In genomic region chr4:111649308-111649707, GRCh38 we compare ENCODE assay signal across 24 cellular contexts.
DNase-seq lines count a peak whose midpoint lies in the region; ATAC-seq, FAIRE-seq and TF ChIP-seq lines count a peak whose summit lies in the region.
"Had no signal": no experiment of that assay in that cellular context is flagged by ENCODE, and none has a peak within 500 bp of the region (broad histone marks: within the 10 kb centered on the region; RNA-seq: fewer than 3 reads in every experiment).

No MANE protein-coding gene starts in this region.

- no peaks in the 10 kb centered on the region for H3K27me3 Mint-ChIP-seq in endodermal cell (ENCODE audit: insufficient read depth)
- no peaks in the 10 kb centered on the region for H3K27me3 Mint-ChIP-seq in effector memory CD8-positive, alpha-beta T cell
- H3K27me3 Mint-ChIP-seq: central memory CD8-positive, alpha-beta T cell; natural killer cell treated with Interleukin-12 subunit alpha and Interleukin-12 subunit beta and Interleukin-15 and Interleukin-18, amount 100 ng/mL, for 72 hours; stimulated activated memory B cell treated with anti-CD40 and anti-IgM and Interleukin-4, amounts not matched to agents 10 μg/mL and 1 μg/mL and 100 μg/mL, for 72 hours had no signal

- peaks cover 42% of the 10 kb centered on the region for H3K4me1 Mint-ChIP-seq in endodermal cell
- no peaks in the 10 kb centered on the region for H3K4me1 Mint-ChIP-seq in effector memory CD8-positive, alpha-beta T cell (ENCODE audit: low read depth in 2 of 2)
- H3K4me1 Mint-ChIP-seq: central memory CD8-positive, alpha-beta T cell had no signal

- H3K9ac ChIP-seq in endodermal cell (ENCODE audit: extremely low read depth, low read length, poor library complexity, severe bottlenecking), result no peak overlapping the region
- H3K9ac ChIP-seq: parathyroid adenoma had no signal

- H3K4me3 ChIP-seq in endodermal cell (ENCODE audit: low read length) (no peak overlapping the region), testis (no peak overlapping the region)
- H3K4me3 ChIP-seq: Peyer's patch, sigmoid colon, thyroid gland had no signal

- intact Hi-C loops in testis (cut with DNase I; ENCODE audit: low total_unique reads), result no loop called here

- H3K9me3 Mint-ChIP-seq in endodermal cell, result no peaks in the 10 kb centered on the region
- H3K9me3 Mint-ChIP-seq in effector memory CD8-positive, alpha-beta T cell, result peaks cover 0 to 5% of the 10 kb centered on the region in 2 donors
- H3K9me3 Mint-ChIP-seq: natural killer cell treated with Interleukin-12 subunit alpha and Interleukin-12 subunit beta and Interleukin-15 and Interleukin-18, amount 100 ng/mL, for 72 hours; stimulated activated memory B cell treated with anti-CD40 and anti-IgM and Interleukin-4, amounts not matched to agents 10 μg/mL and 1 μg/mL and 100 μg/mL, for 72 hours; T-helper 2 cell treated with Interferon-gamma antibody and Interleukin-4, amounts not matched to agents 5 μg/mL and 100 μg/mL, for 36 hours had no signal

- ATAC-seq in GM18858 (IDR thresholded peaks at IDR 0.05; ENCODE audit: unreplicated experiment), result peak; percentile 43
- ATAC-seq in GM19463 (IDR thresholded peaks at IDR 0.05; ENCODE audit: unreplicated experiment), result peak; percentile 75
- ATAC-seq in HG03378 (IDR thresholded peaks at IDR 0.05; ENCODE audit: unreplicated experiment), result peak; percentile 59
- no peak for ATAC-seq in effector memory CD8-positive, alpha-beta T cell (replicated peaks)
- ATAC-seq: CD8-positive, alpha-beta T cell; esophagus mucosa; HCT116; natural killer cell treated with Interleukin-12 subunit alpha and Interleukin-12 subunit beta and Interleukin-15 and Interleukin-18, amount 100 ng/mL, for 72 hours; stimulated activated memory B cell treated with anti-CD40 and anti-IgM and Interleukin-4, amounts not matched to agents 10 μg/mL and 1 μg/mL and 100 μg/mL, for 72 hours had no signal

- TF ChIP-seq CTCF in endodermal cell (conservative IDR thresholded peaks at IDR 0.05) (peak; percentile 40), testis (IDR thresholded peaks at IDR 0.05) (no peak)

- H3K27ac Mint-ChIP-seq in endodermal cell, result peak overlapping the region; percentile 64
- no peak overlapping the region for H3K27ac Mint-ChIP-seq in effector memory CD8-positive, alpha-beta T cell
- H3K27ac Mint-ChIP-seq: CD8-positive, alpha-beta T cell; natural killer cell treated with Interleukin-12 subunit alpha and Interleukin-12 subunit beta and Interleukin-15 and Interleukin-18, amount 100 ng/mL, for 72 hours; stimulated activated memory B cell treated with anti-CD40 and anti-IgM and Interleukin-4, amounts not matched to agents 10 μg/mL and 1 μg/mL and 100 μg/mL, for 72 hours; T-helper 2 cell treated with Interferon-gamma antibody and Interleukin-4, amounts not matched to agents 5 μg/mL and 100 μg/mL, for 36 hours had no signal

- H3K27me3 ChIP-seq in endodermal cell (ENCODE audit: control insufficient read depth, insufficient read depth, low read length, poor library complexity, severe bottlenecking), result no peaks in the 10 kb centered on the region
- no peaks in the 10 kb centered on the region for H3K27me3 ChIP-seq in testis
- H3K27me3 ChIP-seq: Peyer's patch, sigmoid colon, thyroid gland had no signal

- H3K4me3 Mint-ChIP-seq in endodermal cell, result no peak overlapping the region
- H3K4me3 Mint-ChIP-seq in effector memory CD8-positive, alpha-beta T cell, result no peak overlapping the region
- H3K4me3 Mint-ChIP-seq: CD8-positive, alpha-beta T cell; central memory CD8-positive, alpha-beta T cell; natural killer cell treated with Interleukin-12 subunit alpha and Interleukin-12 subunit beta and Interleukin-15 and Interleukin-18, amount 100 ng/mL, for 72 hours; stimulated activated memory B cell treated with anti-CD40 and anti-IgM and Interleukin-4, amounts not matched to agents 10 μg/mL and 1 μg/mL and 100 μg/mL, for 72 hours; T-helper 2 cell treated with Interferon-gamma antibody and Interleukin-4, amounts not matched to agents 5 μg/mL and 100 μg/mL, for 36 hours had no signal

- WGBS in endodermal cell (ENCODE audit: insufficient coverage in 1 of 2, insufficient read length in 1 of 2), 2 experiments, result 69 to 89% methylated on average over 3 of the region's 3 CpGs
- WGBS in testis, 2 donors, result 68 to 73% methylated on average over 3 of the region's 3 CpGs

- TF ChIP-seq POLR2A in testis (IDR thresholded peaks at IDR 0.05), result no peak

- H3K9me3 ChIP-seq in endodermal cell (ENCODE audit: control insufficient read depth, low read length), result no peaks in the 10 kb centered on the region
- no peaks in the 10 kb centered on the region for H3K9me3 ChIP-seq in testis
- H3K9me3 ChIP-seq: Peyer's patch, sigmoid colon, thyroid gland had no signal

- DNase-seq in endodermal cell, result no peak
- no peak for DNase-seq in KG1 (lab: John Stamatoyannopoulos, UW)
- DNase-seq in testis, result no peak
- no peak for DNase-seq in effector memory CD8-positive, alpha-beta T cell
- no peak for DNase-seq in frontal cortex (ENCODE audit: low spot score in 2 of 2)
- DNase-seq: activated naive CD4-positive, alpha-beta T cell treated with anti-CD3 and anti-CD28 coated beads, Interleukin-2, amount 50 U/mL, for 16 hours; activated T-cell treated with anti-CD3 and anti-CD28 coated beads, Interleukin-2, amount 50 U/mL, for 48 hours; aorta; CD8-positive, alpha-beta T cell; NCI-H146; NCI-H82; Peyer's patch; sigmoid colon; thyroid gland had no signal

- FAIRE-seq in frontal cortex (lab: Jason Lieb, UNC), result no peak

- H3K27ac ChIP-seq in endodermal cell (ENCODE audit: low read depth, low read length) (no peak overlapping the region), testis (no peak overlapping the region)
- H3K27ac ChIP-seq: parathyroid adenoma, Peyer's patch, sigmoid colon, thyroid gland had no signal

- H3K36me3 Mint-ChIP-seq in endodermal cell (ENCODE audit: low read depth), result no peaks in the 10 kb centered on the region
- no peaks in the 10 kb centered on the region for H3K36me3 Mint-ChIP-seq in effector memory CD8-positive, alpha-beta T cell (ENCODE audit: insufficient read depth)
- H3K36me3 Mint-ChIP-seq: CD8-positive, alpha-beta T cell; natural killer cell treated with Interleukin-12 subunit alpha and Interleukin-12 subunit beta and Interleukin-15 and Interleukin-18, amount 100 ng/mL, for 72 hours; stimulated activated memory B cell treated with anti-CD40 and anti-IgM and Interleukin-4, amounts not matched to agents 10 μg/mL and 1 μg/mL and 100 μg/mL, for 72 hours had no signal

- H3K4me1 ChIP-seq in endodermal cell (ENCODE audit: control insufficient read depth, insufficient read depth, low read length) (peaks cover 12% of the 10 kb centered on the region), testis (no peaks in the 10 kb centered on the region)
- H3K4me1 ChIP-seq: parathyroid adenoma, Peyer's patch, sigmoid colon, thyroid gland had no signal

- H3K36me3 ChIP-seq in endodermal cell (ENCODE audit: control insufficient read depth, insufficient read depth, low read length) (no peaks in the 10 kb centered on the region), testis (ENCODE audit: low read depth, missing control alignments) (no peaks in the 10 kb centered on the region)
- H3K36me3 ChIP-seq: Peyer's patch, sigmoid colon, thyroid gland had no signal
